Comparison of ENCODE assay signal across 2 cellular contexts in genomic region chr19:46721269-46722003, GRCh38.
TF ChIP-seq lines count a peak whose summit lies in the region.

No MANE protein-coding gene starts in this region.

TF ChIP-seq in SK-N-SH, 30 proteins besides CTCF, POLR2A, EP300 and RAD21 (continued from another document):
- TF ChIP-seq IRF3 (IDR thresholded peaks at IDR 0.05; ENCODE audit: low read depth, low read length), result no peak
- no peak for TF ChIP-seq NFIC (IDR thresholded peaks at IDR 0.05; ENCODE audit: borderline replicate concordance)
- TF ChIP-seq SIN3A (IDR thresholded peaks at IDR 0.05; ENCODE audit: borderline replicate concordance, low read depth, low read length), result no peak
- TF ChIP-seq FOXM1 (IDR thresholded peaks at IDR 0.05; ENCODE audit: low read depth), result no peak
- TF ChIP-seq FOSL2 (IDR thresholded peaks at IDR 0.05; ENCODE audit: borderline replicate concordance, low read depth), result no peak
- no peak for TF ChIP-seq RXRA (IDR thresholded peaks at IDR 0.05; ENCODE audit: borderline replicate concordance, low read depth)
- TF ChIP-seq MEF2A (IDR thresholded peaks at IDR 0.05; ENCODE audit: borderline replicate concordance, low read depth), result no peak
- TF ChIP-seq USF2 (IDR thresholded peaks at IDR 0.05; ENCODE audit: borderline replicate concordance, low read depth, low read length), result no peak
- no peak for TF ChIP-seq ELF1 (IDR thresholded peaks at IDR 0.05)
- TF ChIP-seq GABPA (IDR thresholded peaks at IDR 0.05; ENCODE audit: low read depth), result no peak
- no peak for TF ChIP-seq JUND (IDR thresholded peaks at IDR 0.05)
- TF ChIP-seq REST (IDR thresholded peaks at IDR 0.05; ENCODE audit: low read depth, low read length), result no peak
- no peak for TF ChIP-seq TAF1 (IDR thresholded peaks at IDR 0.05; ENCODE audit: borderline replicate concordance, low read depth, low read length)
- no peak for TF ChIP-seq SMC3 (IDR thresholded peaks at IDR 0.05; ENCODE audit: low read depth, low read length)

TF ChIP-seq in SK-N-SH treated with all-trans-retinoic acid at 6 μM for 48 hours, 23 proteins besides CTCF, POLR2A, EP300 and RAD21 (continued from another document):
- TF ChIP-seq CREB5 (CRISPR knock-in tag; IDR thresholded peaks at IDR 0.05; ENCODE audit: low read depth) (no peak), TSHZ2 (CRISPR knock-in tag; IDR thresholded peaks at IDR 0.05) (no peak), ZNF8 (CRISPR knock-in tag; IDR thresholded peaks at IDR 0.05) (no peak), ZNF70 (CRISPR knock-in tag; IDR thresholded peaks at IDR 0.05) (no peak)
